ENCODE assay signal across 10 cellular contexts in genomic region chr20:43243672-43244269, GRCh38. TPM values are rescaled to one million over a fixed set of nuclear protein-coding genes. Genes with fewer than 3 reads are reported as not detected.
DNase-seq lines count a peak whose midpoint lies in the region; ATAC-seq and TF ChIP-seq lines count a peak whose summit lies in the region.
"Had no signal": no experiment of that assay in that cellular context is flagged by ENCODE, and none has a peak within 500 bp of the region (broad histone marks: within the 10 kb centered on the region; RNA-seq: fewer than 3 reads in every experiment).

No MANE protein-coding gene starts in this region.

- peaks cover 16% of the 10 kb centered on the region for H3K27me3 Mint-ChIP-seq in CD8-positive, alpha-beta T cell (ENCODE audit: low read depth)

- TF ChIP-seq CTCF in BE2C (IDR thresholded peaks at IDR 0.05; ENCODE audit: low read depth, low read length) (peak; percentile 29), HEK293 (tag by site-specific recombination; IDR thresholded peaks at IDR 0.05) (no peak), RWPE1 (conservative IDR thresholded peaks at IDR 0.05; ENCODE audit: low read depth) (0 out of 2 replicates have a peak, but pooled peaks have one; percentile 19), lung (IDR thresholded peaks at IDR 0.05; ENCODE audit: control extremely low read depth, extremely low read depth) (peak; percentile 10)
- no peak for TF ChIP-seq CTCF in CD8-positive, alpha-beta T cell (IDR thresholded peaks at IDR 0.05)

- H3K27ac Mint-ChIP-seq in CD8-positive, alpha-beta T cell, result no peak overlapping the region

- no peak for ATAC-seq in lung (ENCODE audit: insufficient read depth, low FRiP score)
- no peak for ATAC-seq in HG02798 (IDR thresholded peaks at IDR 0.05; ENCODE audit: poor library complexity, unreplicated experiment)
- ATAC-seq in CD8-positive, alpha-beta T cell, result no peak
- ATAC-seq in GM21526 (IDR thresholded peaks at IDR 0.05; ENCODE audit: low FRiP score, unreplicated experiment), result no peak
- ATAC-seq in GM18505 (IDR thresholded peaks at IDR 0.05; ENCODE audit: unreplicated experiment), result no peak
- ATAC-seq: gastrocnemius medialis had no signal

- intact Hi-C loops in CD8-positive, alpha-beta T cell (cut with DNase I, micrococcal nuclease), result no loop called here

- no peak for TF ChIP-seq POLR2A in GM18505 (IDR thresholded peaks at IDR 0.05; ENCODE audit: borderline replicate concordance, extremely low read depth, insufficient read depth, insufficient read length)

- no peak overlapping the region for H3K4me3 Mint-ChIP-seq in CD8-positive, alpha-beta T cell

- POLR2A ChIA-PET in HEK293 (lab: Yijun Ruan, JAX) (no interaction called here), RWPE1 (lab: Yijun Ruan, JAX; ENCODE audit: low non-redundant PET) (no interaction called here)
- POLR2A ChIA-PET in CD8-positive, alpha-beta T cell (lab: Charles Lee), result no interaction called here

- no peaks in the 10 kb centered on the region for H3K4me1 Mint-ChIP-seq in CD8-positive, alpha-beta T cell (ENCODE audit: low read depth)

- H3K36me3 Mint-ChIP-seq in CD8-positive, alpha-beta T cell, result no peaks in the 10 kb centered on the region

- H3K4me1 ChIP-seq in BE2C (no peaks in the 10 kb centered on the region), HEK293 (ENCODE audit: control insufficient read depth, insufficient read depth, low read length) (no peaks in the 10 kb centered on the region), lung (ENCODE audit: control insufficient read depth in 2 of 2, insufficient read depth in 2 of 2, low read length in 2 of 2) (no peaks in the 10 kb centered on the region)
- H3K4me1 ChIP-seq in CD8-positive, alpha-beta T cell (ENCODE audit: insufficient read depth, low read length), result no peaks in the 10 kb centered on the region
- H3K4me1 ChIP-seq: gastrocnemius medialis had no signal

- WGBS in lung, 2 donors, result 51 to 61% methylated on average over 7 of the region's 7 CpGs

- peak; percentile 14 for DNase-seq in BE2C
- DNase-seq in RWPE1 (ENCODE audit: low spot score), result no peak
- no peak for DNase-seq in lung (ENCODE audit: low spot score)
- DNase-seq in CD8-positive, alpha-beta T cell, result no peak
- DNase-seq: gastrocnemius medialis had no signal

- H3K4me3 ChIP-seq in BE2C (ENCODE audit: low read depth, low read length) (no peak overlapping the region), HEK293 (ENCODE audit: low read depth, low read length) (no peak overlapping the region), lung (no peak overlapping the region)
- H3K4me3 ChIP-seq in CD8-positive, alpha-beta T cell (ENCODE audit: low read depth, low read length), result no peak overlapping the region
- H3K4me3 ChIP-seq: gastrocnemius medialis had no signal

- no peaks in the 10 kb centered on the region for H3K9me3 ChIP-seq in BE2C
- no peaks in the 10 kb centered on the region for H3K9me3 ChIP-seq in HEK293 (ENCODE audit: control insufficient read depth, insufficient read depth, low read depth, low read length)
- peaks cover 0 to 2% of the 10 kb centered on the region in 2 donors for H3K9me3 ChIP-seq in lung (ENCODE audit: control insufficient read depth in 2 of 2, insufficient read depth in 1 of 2, low read length in 1 of 2)
- no peaks in the 10 kb centered on the region for H3K9me3 ChIP-seq in CD8-positive, alpha-beta T cell (ENCODE audit: low read length)
- H3K9me3 ChIP-seq: gastrocnemius medialis had no signal

- no peaks in the 10 kb centered on the region for H3K36me3 ChIP-seq in BE2C
- H3K36me3 ChIP-seq in HEK293 (ENCODE audit: control insufficient read depth in 2 of 2, insufficient read depth in 1 of 2, low read length in 2 of 2), result no peaks in the 10 kb centered on the region
- no peaks in the 10 kb centered on the region for H3K36me3 ChIP-seq in lung (ENCODE audit: control insufficient read depth in 2 of 2, insufficient read depth in 2 of 2, low read length in 2 of 2)
- H3K36me3 ChIP-seq in CD8-positive, alpha-beta T cell (ENCODE audit: insufficient read depth, low read length), result no peaks in the 10 kb centered on the region
- H3K36me3 ChIP-seq: gastrocnemius medialis had no signal

- H3K9me3 Mint-ChIP-seq in CD8-positive, alpha-beta T cell, result peaks cover 1% of the 10 kb centered on the region

- H3K27me3 ChIP-seq in BE2C (no peaks in the 10 kb centered on the region), lung (ENCODE audit: control insufficient read depth, insufficient read depth) (peaks cover 2% of the 10 kb centered on the region)
- no peaks in the 10 kb centered on the region for H3K27me3 ChIP-seq in CD8-positive, alpha-beta T cell (ENCODE audit: insufficient read depth, low read length)
- H3K27me3 ChIP-seq: gastrocnemius medialis had no signal

- H3K27ac ChIP-seq in HEK293 (ENCODE audit: extremely low read depth, low read depth, low read length) (no peak overlapping the region), RWPE1 (no peak overlapping the region), lung (ENCODE audit: low read depth in 1 of 2, low read length in 1 of 2) (no peak overlapping the region)
- H3K27ac ChIP-seq in CD8-positive, alpha-beta T cell (ENCODE audit: low read depth, low read length), result no peak overlapping the region
- H3K27ac ChIP-seq: gastrocnemius medialis had no signal

- CTCF ChIA-PET in HEK293 (lab: Yijun Ruan, JAX), result interaction anchor here (0.6 kb wide), 1 partner anchor 1575 kb away, joined by 3 read pairs; no protein-coding TSS in a partner anchor
- CTCF ChIA-PET in RWPE1 (lab: Yijun Ruan, JAX), result no interaction called here
- CTCF ChIA-PET in CD8-positive, alpha-beta T cell (lab: Charles Lee), result no interaction called here

TF ChIP-seq in HEK293, 187 proteins besides CTCF, POLR2A, EP300 and RAD21:
- TF ChIP-seq GLIS1 (tag by site-specific recombination; IDR thresholded peaks at IDR 0.05) (no peak), ZNF449 (tag by site-specific recombination; IDR thresholded peaks at IDR 0.05) (peak; percentile 69; the same call in 1 of the 2 replicates)
TF ChIP-seq in HEK293: peak in this region for 1.

RNA-seq across cellular contexts. Expression of gene PTPRT, which starts 54.1 kb away (rescaled TPM):
- polyA plus RNA-seq in BE2C (2012; ENCODE audit: insufficient read depth, insufficient read length, low read depth), result 0.12 TPM
- total RNA-seq in lung, result 10 to 100 TPM; 10.6 to 13.8 TPM
- 1 to 10 TPM in 1 of 2 donors, under 1 TPM in 1; 0.37 to 1.7 TPM for polyA plus RNA-seq in lung
- total RNA-seq in CD8-positive, alpha-beta T cell, result not detected
- total RNA-seq: gastrocnemius medialis, osteocyte had no signal

Comparison
In these comparisons a context has a peak if more than half of its experiments do, and no peak if none do; other contexts are left out.
1. CTCF ChIP-seq: peak in BE2C (single experiment), RWPE1 (single experiment) and lung (single experiment); none in HEK293 (single experiment) and CD8-positive, alpha-beta T cell (single experiment).
2. RNA of gene PTPRT, which starts 54.1 kb away (total RNA-seq): 10.6 to 13.8 TPM in lung; not detected in CD8-positive, alpha-beta T cell; every median in the first group is over 10 times any median in the second.